Comparison of ENCODE assay signal across 1 cellular context in the genomic region with DNA sequence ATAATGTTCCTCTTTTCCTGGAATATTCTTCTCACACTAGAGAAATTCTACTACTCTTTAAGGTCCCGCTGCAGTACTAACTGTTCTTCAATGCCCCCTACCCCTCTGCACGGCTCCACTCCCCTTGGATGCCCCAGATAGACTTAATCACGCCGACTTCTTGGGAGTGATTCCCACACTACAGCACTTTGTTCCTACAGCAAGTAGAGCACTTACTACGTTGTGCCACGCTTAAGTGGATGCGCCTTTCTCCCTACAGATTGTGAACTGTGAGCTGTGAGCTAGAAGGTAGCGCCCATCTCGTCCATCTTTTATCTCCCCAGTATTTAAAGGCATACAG.
TF ChIP-seq lines count a peak whose summit lies in the region.

No MANE protein-coding gene starts in this region.

TF ChIP-seq in GM12878, 131 proteins besides CTCF, POLR2A, EP300 and RAD21:
- TF ChIP-seq, protein P1, sequence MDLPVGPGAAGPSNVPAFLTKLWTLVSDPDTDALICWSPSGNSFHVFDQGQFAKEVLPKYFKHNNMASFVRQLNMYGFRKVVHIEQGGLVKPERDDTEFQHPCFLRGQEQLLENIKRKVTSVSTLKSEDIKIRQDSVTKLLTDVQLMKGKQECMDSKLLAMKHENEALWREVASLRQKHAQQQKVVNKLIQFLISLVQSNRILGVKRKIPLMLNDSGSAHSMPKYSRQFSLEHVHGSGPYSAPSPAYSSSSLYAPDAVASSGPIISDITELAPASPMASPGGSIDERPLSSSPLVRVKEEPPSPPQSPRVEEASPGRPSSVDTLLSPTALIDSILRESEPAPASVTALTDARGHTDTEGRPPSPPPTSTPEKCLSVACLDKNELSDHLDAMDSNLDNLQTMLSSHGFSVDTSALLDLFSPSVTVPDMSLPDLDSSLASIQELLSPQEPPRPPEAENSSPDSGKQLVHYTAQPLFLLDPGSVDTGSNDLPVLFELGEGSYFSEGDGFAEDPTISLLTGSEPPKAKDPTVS (IDR thresholded peaks at IDR 0.05; ENCODE audit: low read depth, low read length): no peak
- TF ChIP-seq SMARCA5 (IDR thresholded peaks at IDR 0.05) (no peak), CEBPB (IDR thresholded peaks at IDR 0.05; ENCODE audit: borderline replicate concordance in 1 of 2, low read depth in 2 of 2, low read length in 2 of 2) (no peak), KLF5 (IDR thresholded peaks at IDR 0.05; ENCODE audit: partially characterized antibody) (no peak), SP1 (IDR thresholded peaks at IDR 0.05; ENCODE audit: low read depth, low read length) (no peak), IKZF2 (IDR thresholded peaks at IDR 0.05) (no peak), ZNF207 (IDR thresholded peaks at IDR 0.05; ENCODE audit: borderline replicate concordance) (no peak)
- TF ChIP-seq, protein P2, sequence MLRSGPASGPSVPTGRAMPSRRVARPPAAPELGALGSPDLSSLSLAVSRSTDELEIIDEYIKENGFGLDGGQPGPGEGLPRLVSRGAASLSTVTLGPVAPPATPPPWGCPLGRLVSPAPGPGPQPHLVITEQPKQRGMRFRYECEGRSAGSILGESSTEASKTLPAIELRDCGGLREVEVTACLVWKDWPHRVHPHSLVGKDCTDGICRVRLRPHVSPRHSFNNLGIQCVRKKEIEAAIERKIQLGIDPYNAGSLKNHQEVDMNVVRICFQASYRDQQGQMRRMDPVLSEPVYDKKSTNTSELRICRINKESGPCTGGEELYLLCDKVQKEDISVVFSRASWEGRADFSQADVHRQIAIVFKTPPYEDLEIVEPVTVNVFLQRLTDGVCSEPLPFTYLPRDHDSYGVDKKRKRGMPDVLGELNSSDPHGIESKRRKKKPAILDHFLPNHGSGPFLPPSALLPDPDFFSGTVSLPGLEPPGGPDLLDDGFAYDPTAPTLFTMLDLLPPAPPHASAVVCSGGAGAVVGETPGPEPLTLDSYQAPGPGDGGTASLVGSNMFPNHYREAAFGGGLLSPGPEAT (IDR thresholded peaks at IDR 0.05; ENCODE audit: low read depth): no peak
- TF ChIP-seq, protein P3, sequence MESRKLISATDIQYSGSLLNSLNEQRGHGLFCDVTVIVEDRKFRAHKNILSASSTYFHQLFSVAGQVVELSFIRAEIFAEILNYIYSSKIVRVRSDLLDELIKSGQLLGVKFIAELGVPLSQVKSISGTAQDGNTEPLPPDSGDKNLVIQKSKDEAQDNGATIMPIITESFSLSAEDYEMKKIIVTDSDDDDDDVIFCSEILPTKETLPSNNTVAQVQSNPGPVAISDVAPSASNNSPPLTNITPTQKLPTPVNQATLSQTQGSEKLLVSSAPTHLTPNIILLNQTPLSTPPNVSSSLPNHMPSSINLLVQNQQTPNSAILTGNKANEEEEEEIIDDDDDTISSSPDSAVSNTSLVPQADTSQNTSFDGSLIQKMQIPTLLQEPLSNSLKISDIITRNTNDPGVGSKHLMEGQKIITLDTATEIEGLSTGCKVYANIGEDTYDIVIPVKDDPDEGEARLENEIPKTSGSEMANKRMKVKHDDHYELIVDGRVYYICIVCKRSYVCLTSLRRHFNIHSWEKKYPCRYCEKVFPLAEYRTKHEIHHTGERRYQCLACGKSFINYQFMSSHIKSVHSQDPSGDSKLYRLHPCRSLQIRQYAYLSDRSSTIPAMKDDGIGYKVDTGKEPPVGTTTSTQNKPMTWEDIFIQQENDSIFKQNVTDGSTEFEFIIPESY (IDR thresholded peaks at IDR 0.05): peak; percentile 53; the same call in 1 of the 2 replicates
- TF ChIP-seq, protein P4, sequence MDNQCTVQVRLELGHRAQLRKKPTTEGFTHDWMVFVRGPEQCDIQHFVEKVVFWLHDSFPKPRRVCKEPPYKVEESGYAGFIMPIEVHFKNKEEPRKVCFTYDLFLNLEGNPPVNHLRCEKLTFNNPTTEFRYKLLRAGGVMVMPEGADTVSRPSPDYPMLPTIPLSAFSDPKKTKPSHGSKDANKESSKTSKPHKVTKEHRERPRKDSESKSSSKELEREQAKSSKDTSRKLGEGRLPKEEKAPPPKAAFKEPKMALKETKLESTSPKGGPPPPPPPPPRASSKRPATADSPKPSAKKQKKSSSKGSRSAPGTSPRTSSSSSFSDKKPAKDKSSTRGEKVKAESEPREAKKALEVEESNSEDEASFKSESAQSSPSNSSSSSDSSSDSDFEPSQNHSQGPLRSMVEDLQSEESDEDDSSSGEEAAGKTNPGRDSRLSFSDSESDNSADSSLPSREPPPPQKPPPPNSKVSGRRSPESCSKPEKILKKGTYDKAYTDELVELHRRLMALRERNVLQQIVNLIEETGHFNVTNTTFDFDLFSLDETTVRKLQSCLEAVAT (IDR thresholded peaks at IDR 0.05): peak; percentile 68; the same call in 1 of the 2 replicates
